In genomic region chr10:31099664-31100063, GRCh38 we compare ENCODE assay signal across 13 cellular contexts.
DNase-seq lines count a peak whose midpoint lies in the region; ATAC-seq, FAIRE-seq and TF ChIP-seq lines count a peak whose summit lies in the region.
"Had no signal": no experiment of that assay in that cellular context is flagged by ENCODE, and none has a peak within 500 bp of the region (broad histone marks: within the 10 kb centered on the region; RNA-seq: fewer than 3 reads in every experiment).

No MANE protein-coding gene starts in this region.

- no peaks in the 10 kb centered on the region for H3K9me3 ChIP-seq in neural progenitor cell (ENCODE audit: low read depth)
- H3K9me3 ChIP-seq: BLaER1 treated with 17β-estradiol and CSF1 and Interleukin-3, amounts not matched to agents 10 nM and 100 nM; left ventricle myocardium inferior; thyroid gland had no signal

- no peak overlapping the region for H3K4me3 Mint-ChIP-seq in stimulated activated naive CD8-positive, alpha-beta T cell treated with anti-CD3 and anti-CD28 coated beads, Interleukin-15, amount 100 ng/mL, for 72 hours
- H3K4me3 Mint-ChIP-seq in nephron progenitor cell (no peak overlapping the region), neural progenitor cell (no peak overlapping the region)

- peaks cover 52% of the 10 kb centered on the region for H3K4me1 Mint-ChIP-seq in stimulated activated naive CD8-positive, alpha-beta T cell treated with anti-CD3 and anti-CD28 coated beads, Interleukin-15, amount 100 ng/mL, for 72 hours
- H3K4me1 Mint-ChIP-seq in nephron progenitor cell (peaks cover 32% of the 10 kb centered on the region), neural progenitor cell (peaks cover 6% of the 10 kb centered on the region)

- no peaks in the 10 kb centered on the region for H3K36me3 ChIP-seq in neural progenitor cell
- H3K36me3 ChIP-seq: BLaER1 treated with 17β-estradiol and CSF1 and Interleukin-3, amounts not matched to agents 10 nM and 100 nM; left ventricle myocardium inferior; thyroid gland had no signal

- H3K36me3 Mint-ChIP-seq in nephron progenitor cell (ENCODE audit: low read depth) (no peaks in the 10 kb centered on the region), neural progenitor cell (no peaks in the 10 kb centered on the region)

- H3K4me3 ChIP-seq in neural progenitor cell: no peak overlapping the region
- H3K4me3 ChIP-seq: BLaER1 treated with 17β-estradiol and CSF1 and Interleukin-3, amounts not matched to agents 10 nM and 100 nM; left ventricle myocardium inferior; thyroid gland had no signal

- H3K27ac ChIP-seq in neural progenitor cell: no peak overlapping the region
- H3K27ac ChIP-seq: BLaER1 treated with 17β-estradiol and CSF1 and Interleukin-3, amounts not matched to agents 10 nM and 100 nM; left ventricle myocardium inferior; thyroid gland had no signal

- peak; percentile 47 for DNase-seq in stimulated activated naive CD8-positive, alpha-beta T cell treated with anti-CD3 and anti-CD28 coated beads, Interleukin-15, Interleukin-2, amounts not matched to agents 100 U/mL and 50 U/mL, for 24 hours
- no peak for DNase-seq in stimulated activated naive CD8-positive, alpha-beta T cell treated with anti-CD3 and anti-CD28 coated beads, Interleukin-15, amount 100 ng/mL, for 72 hours
- DNase-seq in activated T-helper 1 cell treated with Interleukin-2 at 50 U/mL for 16 hours (ENCODE audit: low read depth) (peak; percentile 8), left colon (peak; percentile 46 to 76), urothelium cell line (ENCODE audit: low spot score) (peak; percentile 81), nephron progenitor cell (no peak), SHP77 treated with DMSO at 0.1 percent for 48 hours (lab: John Stamatoyannopoulos, UW) (no peak), neural progenitor cell (ENCODE audit: low spot score) (no peak)
- DNase-seq: activated CD8-positive, alpha-beta memory T cell treated with anti-CD3 and anti-CD28 coated beads, Interleukin-2, amount 50 U/mL, for 48 hours; left ventricle myocardium inferior; NCI-H1694; thyroid gland had no signal

- no peak overlapping the region for H3K4me2 ChIP-seq in neural progenitor cell
- H3K4me2 ChIP-seq: BLaER1 treated with 17β-estradiol and CSF1 and Interleukin-3, amounts not matched to agents 10 nM and 100 nM had no signal

- no peaks in the 10 kb centered on the region for H3F3A ChIP-seq in neural progenitor cell (ENCODE audit: low read depth)

- peak; percentile 24 for ATAC-seq in stimulated activated naive CD8-positive, alpha-beta T cell treated with anti-CD3 and anti-CD28 coated beads, Interleukin-15, Interleukin-2, amounts not matched to agents 100 U/mL and 50 U/mL, for 24 hours
- no peak for ATAC-seq in stimulated activated naive CD8-positive, alpha-beta T cell treated with anti-CD3 and anti-CD28 coated beads, Interleukin-15, amount 100 ng/mL, for 72 hours
- peak; percentile 95 for ATAC-seq in left colon

- H3K27ac Mint-ChIP-seq in stimulated activated naive CD8-positive, alpha-beta T cell treated with anti-CD3 and anti-CD28 coated beads, Interleukin-15, amount 100 ng/mL, for 72 hours: no peak overlapping the region
- H3K27ac Mint-ChIP-seq in nephron progenitor cell (no peak overlapping the region), neural progenitor cell (no peak overlapping the region)

- H3K27me3 ChIP-seq in neural progenitor cell: no peaks in the 10 kb centered on the region
- H3K27me3 ChIP-seq: BLaER1 treated with 17β-estradiol and CSF1 and Interleukin-3, amounts not matched to agents 10 nM and 100 nM; thyroid gland had no signal

- H3K4me1 ChIP-seq in neural progenitor cell: peaks cover 36% of the 10 kb centered on the region
- H3K4me1 ChIP-seq: left ventricle myocardium inferior had no signal

- intact Hi-C loops in left colon (cut with DNase I, micrococcal nuclease): no loop called here

- peak; percentile 82 for FAIRE-seq in urothelium cell line (lab: Jason Lieb, UNC)

- no peaks in the 10 kb centered on the region for H4K20me1 ChIP-seq in neural progenitor cell (ENCODE audit: low read depth)
- H4K20me1 ChIP-seq: BLaER1 treated with 17β-estradiol and CSF1 and Interleukin-3, amounts not matched to agents 10 nM and 100 nM had no signal

- H2AFZ ChIP-seq in neural progenitor cell (replicated peaks): no peak overlapping the region

- H3K9me3 Mint-ChIP-seq in stimulated activated naive CD8-positive, alpha-beta T cell treated with anti-CD3 and anti-CD28 coated beads, Interleukin-15, amount 100 ng/mL, for 72 hours: no peaks in the 10 kb centered on the region
- no peaks in the 10 kb centered on the region for H3K9me3 Mint-ChIP-seq in nephron progenitor cell
- no peaks in the 10 kb centered on the region for H3K9me3 Mint-ChIP-seq in neural progenitor cell

- TF ChIP-seq CTCF in nephron progenitor cell (IDR thresholded peaks at IDR 0.05) (no peak), neural progenitor cell (IDR thresholded peaks at IDR 0.05) (no peak)

- no peak overlapping the region for H3K9ac ChIP-seq in neural progenitor cell
- H3K9ac ChIP-seq: BLaER1 treated with 17β-estradiol and CSF1 and Interleukin-3, amounts not matched to agents 10 nM and 100 nM had no signal

- H3K27me3 Mint-ChIP-seq in stimulated activated naive CD8-positive, alpha-beta T cell treated with anti-CD3 and anti-CD28 coated beads, Interleukin-15, amount 100 ng/mL, for 72 hours: no peaks in the 10 kb centered on the region
- H3K27me3 Mint-ChIP-seq in nephron progenitor cell (ENCODE audit: low read depth, poor library complexity) (peaks cover 12% of the 10 kb centered on the region), neural progenitor cell (ENCODE audit: insufficient read depth, low read depth) (no peaks in the 10 kb centered on the region)

- H3K79me2 ChIP-seq in neural progenitor cell (ENCODE audit: low read depth): no peaks in the 10 kb centered on the region

Comparison
In these comparisons a context has a peak if more than half of its experiments do, and no peak if none do; other contexts are left out.
1. DNase-seq: peak in stimulated activated naive CD8-positive, alpha-beta T cell treated with anti-CD3 and anti-CD28 coated beads, Interleukin-15, Interleukin-2, amounts not matched to agents 100 U/mL and 50 U/mL, for 24 hours (single experiment), activated T-helper 1 cell treated with Interleukin-2 at 50 U/mL for 16 hours (single experiment), left colon (2 of 2) and urothelium cell line (single experiment); none in stimulated activated naive CD8-positive, alpha-beta T cell treated with anti-CD3 and anti-CD28 coated beads, Interleukin-15, amount 100 ng/mL, for 72 hours (0 of 2), nephron progenitor cell (single experiment), SHP77 treated with DMSO at 0.1 percent for 48 hours (single experiment) and neural progenitor cell (single experiment).